1 cellular context compared by ENCODE assay signal in the genomic region with DNA sequence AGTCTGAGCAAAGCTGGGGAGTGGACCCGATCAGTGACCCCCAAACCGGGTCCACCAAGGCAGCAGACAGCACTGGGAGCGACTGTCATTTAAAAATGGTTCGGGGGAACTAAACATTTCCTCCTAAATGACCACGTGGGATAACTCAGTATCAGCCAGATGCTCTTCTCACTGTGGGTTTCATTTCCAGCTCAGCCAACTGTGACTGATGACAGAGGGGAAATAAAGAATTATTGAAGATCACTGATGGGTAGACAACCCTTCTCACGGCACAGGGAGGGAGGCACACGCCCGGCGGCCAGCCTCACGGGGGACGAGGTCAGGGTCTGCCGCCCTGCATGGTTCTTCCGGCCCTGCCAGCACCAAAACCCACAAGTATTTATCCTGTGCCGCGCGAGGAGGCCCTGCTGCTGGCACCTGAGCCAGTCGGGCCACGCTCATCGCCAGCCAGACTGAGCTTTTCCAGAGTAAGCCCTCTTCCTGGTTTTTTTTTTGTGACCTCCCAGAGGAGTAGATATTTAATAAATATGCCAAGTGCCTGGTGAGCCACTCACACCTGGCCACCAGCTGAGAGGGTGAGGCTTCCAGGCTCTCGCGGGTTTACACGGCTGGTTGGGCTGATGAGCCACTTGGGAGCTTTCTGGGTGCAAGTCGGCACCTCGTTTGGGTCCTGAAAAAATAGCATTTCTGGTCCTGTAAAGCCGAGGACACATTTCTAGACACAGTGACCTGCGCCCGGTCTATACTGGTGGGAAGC.
A peak's percentile ranks its signal among the peaks of the same experiment; 100 is the strongest.
TF ChIP-seq lines count a peak whose summit lies in the region.

No MANE protein-coding gene starts in this region.

TF ChIP-seq in GM12878, 131 proteins besides CTCF, POLR2A, EP300 and RAD21 (continued from another document and continues in another):
- TF ChIP-seq, protein P1, sequence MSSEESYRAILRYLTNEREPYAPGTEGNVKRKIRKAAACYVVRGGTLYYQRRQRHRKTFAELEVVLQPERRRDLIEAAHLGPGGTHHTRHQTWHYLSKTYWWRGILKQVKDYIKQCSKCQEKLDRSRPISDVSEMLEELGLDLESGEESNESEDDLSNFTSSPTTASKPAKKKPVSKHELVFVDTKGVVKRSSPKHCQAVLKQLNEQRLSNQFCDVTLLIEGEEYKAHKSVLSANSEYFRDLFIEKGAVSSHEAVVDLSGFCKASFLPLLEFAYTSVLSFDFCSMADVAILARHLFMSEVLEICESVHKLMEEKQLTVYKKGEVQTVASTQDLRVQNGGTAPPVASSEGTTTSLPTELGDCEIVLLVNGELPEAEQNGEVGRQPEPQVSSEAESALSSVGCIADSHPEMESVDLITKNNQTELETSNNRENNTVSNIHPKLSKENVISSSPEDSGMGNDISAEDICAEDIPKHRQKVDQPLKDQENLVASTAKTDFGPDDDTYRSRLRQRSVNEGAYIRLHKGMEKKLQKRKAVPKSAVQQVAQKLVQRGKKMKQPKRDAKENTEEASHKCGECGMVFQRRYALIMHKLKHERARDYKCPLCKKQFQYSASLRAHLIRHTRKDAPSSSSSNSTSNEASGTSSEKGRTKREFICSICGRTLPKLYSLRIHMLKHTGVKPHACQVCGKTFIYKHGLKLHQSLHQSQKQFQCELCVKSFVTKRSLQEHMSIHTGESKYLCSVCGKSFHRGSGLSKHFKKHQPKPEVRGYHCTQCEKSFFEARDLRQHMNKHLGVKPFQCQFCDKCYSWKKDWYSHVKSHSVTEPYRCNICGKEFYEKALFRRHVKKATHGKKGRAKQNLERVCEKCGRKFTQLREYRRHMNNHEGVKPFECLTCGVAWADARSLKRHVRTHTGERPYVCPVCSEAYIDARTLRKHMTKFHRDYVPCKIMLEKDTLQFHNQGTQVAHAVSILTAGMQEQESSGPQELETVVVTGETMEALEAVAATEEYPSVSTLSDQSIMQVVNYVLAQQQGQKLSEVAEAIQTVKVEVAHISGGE (CRISPR knock-in tag; IDR thresholded peaks at IDR 0.05) = no peak
- TF ChIP-seq CHD1 (IDR thresholded peaks at IDR 0.05; ENCODE audit: low read depth, low read length) = no peak
- TF ChIP-seq, protein P2, sequence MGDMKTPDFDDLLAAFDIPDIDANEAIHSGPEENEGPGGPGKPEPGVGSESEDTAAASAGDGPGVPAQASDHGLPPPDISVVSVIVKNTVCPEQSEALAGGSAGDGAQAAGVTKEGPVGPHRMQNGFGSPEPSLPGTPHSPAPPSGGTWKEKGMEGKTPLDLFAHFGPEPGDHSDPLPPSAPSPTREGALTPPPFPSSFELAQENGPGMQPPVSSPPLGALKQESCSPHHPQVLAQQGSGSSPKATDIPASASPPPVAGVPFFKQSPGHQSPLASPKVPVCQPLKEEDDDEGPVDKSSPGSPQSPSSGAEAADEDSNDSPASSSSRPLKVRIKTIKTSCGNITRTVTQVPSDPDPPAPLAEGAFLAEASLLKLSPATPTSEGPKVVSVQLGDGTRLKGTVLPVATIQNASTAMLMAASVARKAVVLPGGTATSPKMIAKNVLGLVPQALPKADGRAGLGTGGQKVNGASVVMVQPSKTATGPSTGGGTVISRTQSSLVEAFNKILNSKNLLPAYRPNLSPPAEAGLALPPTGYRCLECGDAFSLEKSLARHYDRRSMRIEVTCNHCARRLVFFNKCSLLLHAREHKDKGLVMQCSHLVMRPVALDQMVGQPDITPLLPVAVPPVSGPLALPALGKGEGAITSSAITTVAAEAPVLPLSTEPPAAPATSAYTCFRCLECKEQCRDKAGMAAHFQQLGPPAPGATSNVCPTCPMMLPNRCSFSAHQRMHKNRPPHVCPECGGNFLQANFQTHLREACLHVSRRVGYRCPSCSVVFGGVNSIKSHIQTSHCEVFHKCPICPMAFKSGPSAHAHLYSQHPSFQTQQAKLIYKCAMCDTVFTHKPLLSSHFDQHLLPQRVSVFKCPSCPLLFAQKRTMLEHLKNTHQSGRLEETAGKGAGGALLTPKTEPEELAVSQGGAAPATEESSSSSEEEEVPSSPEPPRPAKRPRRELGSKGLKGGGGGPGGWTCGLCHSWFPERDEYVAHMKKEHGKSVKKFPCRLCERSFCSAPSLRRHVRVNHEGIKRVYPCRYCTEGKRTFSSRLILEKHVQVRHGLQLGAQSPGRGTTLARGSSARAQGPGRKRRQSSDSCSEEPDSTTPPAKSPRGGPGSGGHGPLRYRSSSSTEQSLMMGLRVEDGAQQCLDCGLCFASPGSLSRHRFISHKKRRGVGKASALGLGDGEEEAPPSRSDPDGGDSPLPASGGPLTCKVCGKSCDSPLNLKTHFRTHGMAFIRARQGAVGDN (IDR thresholded peaks at IDR 0.05) = peak; percentile 46
- no peak for TF ChIP-seq TARDBP (IDR thresholded peaks at IDR 0.05; ENCODE audit: borderline replicate concordance)
- no peak; the same call in 1 of the 2 replicates for TF ChIP-seq POLR2AphosphoS5 (IDR thresholded peaks at IDR 0.05; ENCODE audit: low read length)
- TF ChIP-seq, protein P3, sequence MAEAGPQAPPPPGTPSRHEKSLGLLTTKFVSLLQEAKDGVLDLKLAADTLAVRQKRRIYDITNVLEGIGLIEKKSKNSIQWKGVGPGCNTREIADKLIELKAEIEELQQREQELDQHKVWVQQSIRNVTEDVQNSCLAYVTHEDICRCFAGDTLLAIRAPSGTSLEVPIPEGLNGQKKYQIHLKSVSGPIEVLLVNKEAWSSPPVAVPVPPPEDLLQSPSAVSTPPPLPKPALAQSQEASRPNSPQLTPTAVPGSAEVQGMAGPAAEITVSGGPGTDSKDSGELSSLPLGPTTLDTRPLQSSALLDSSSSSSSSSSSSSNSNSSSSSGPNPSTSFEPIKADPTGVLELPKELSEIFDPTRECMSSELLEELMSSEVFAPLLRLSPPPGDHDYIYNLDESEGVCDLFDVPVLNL (IDR thresholded peaks at IDR 0.05; ENCODE audit: low read depth, low read length) = no peak
- no peak for TF ChIP-seq ZNF384 (IDR thresholded peaks at IDR 0.05; ENCODE audit: borderline replicate concordance, low read depth, low read length)
- TF ChIP-seq SMC3 (IDR thresholded peaks at IDR 0.05; ENCODE audit: borderline replicate concordance, low read length) = no peak
- TF ChIP-seq, protein P4, sequence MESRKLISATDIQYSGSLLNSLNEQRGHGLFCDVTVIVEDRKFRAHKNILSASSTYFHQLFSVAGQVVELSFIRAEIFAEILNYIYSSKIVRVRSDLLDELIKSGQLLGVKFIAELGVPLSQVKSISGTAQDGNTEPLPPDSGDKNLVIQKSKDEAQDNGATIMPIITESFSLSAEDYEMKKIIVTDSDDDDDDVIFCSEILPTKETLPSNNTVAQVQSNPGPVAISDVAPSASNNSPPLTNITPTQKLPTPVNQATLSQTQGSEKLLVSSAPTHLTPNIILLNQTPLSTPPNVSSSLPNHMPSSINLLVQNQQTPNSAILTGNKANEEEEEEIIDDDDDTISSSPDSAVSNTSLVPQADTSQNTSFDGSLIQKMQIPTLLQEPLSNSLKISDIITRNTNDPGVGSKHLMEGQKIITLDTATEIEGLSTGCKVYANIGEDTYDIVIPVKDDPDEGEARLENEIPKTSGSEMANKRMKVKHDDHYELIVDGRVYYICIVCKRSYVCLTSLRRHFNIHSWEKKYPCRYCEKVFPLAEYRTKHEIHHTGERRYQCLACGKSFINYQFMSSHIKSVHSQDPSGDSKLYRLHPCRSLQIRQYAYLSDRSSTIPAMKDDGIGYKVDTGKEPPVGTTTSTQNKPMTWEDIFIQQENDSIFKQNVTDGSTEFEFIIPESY (IDR thresholded peaks at IDR 0.05) = no peak
- TF ChIP-seq CREB1 (IDR thresholded peaks at IDR 0.05; ENCODE audit: low read depth) = no peak
- TF ChIP-seq, protein P5, sequence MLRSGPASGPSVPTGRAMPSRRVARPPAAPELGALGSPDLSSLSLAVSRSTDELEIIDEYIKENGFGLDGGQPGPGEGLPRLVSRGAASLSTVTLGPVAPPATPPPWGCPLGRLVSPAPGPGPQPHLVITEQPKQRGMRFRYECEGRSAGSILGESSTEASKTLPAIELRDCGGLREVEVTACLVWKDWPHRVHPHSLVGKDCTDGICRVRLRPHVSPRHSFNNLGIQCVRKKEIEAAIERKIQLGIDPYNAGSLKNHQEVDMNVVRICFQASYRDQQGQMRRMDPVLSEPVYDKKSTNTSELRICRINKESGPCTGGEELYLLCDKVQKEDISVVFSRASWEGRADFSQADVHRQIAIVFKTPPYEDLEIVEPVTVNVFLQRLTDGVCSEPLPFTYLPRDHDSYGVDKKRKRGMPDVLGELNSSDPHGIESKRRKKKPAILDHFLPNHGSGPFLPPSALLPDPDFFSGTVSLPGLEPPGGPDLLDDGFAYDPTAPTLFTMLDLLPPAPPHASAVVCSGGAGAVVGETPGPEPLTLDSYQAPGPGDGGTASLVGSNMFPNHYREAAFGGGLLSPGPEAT (IDR thresholded peaks at IDR 0.05; ENCODE audit: low read depth) = no peak
- TF ChIP-seq MTA3 (IDR thresholded peaks at IDR 0.05; ENCODE audit: borderline replicate concordance, low read length) = no peak
- TF ChIP-seq SPI1 (IDR thresholded peaks at IDR 0.05; ENCODE audit: borderline replicate concordance, insufficient read depth, low read depth, low read length) = no peak
- TF ChIP-seq, protein P6, sequence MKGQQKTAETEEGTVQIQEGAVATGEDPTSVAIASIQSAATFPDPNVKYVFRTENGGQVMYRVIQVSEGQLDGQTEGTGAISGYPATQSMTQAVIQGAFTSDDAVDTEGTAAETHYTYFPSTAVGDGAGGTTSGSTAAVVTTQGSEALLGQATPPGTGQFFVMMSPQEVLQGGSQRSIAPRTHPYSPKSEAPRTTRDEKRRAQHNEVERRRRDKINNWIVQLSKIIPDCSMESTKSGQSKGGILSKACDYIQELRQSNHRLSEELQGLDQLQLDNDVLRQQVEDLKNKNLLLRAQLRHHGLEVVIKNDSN (IDR thresholded peaks at IDR 0.05; ENCODE audit: borderline replicate concordance, extremely low read length, insufficient read depth, low read depth, low read length) = peak; percentile 31
- TF ChIP-seq DPF2 (IDR thresholded peaks at IDR 0.05) = no peak
- no peak for TF ChIP-seq MEF2B (IDR thresholded peaks at IDR 0.05; ENCODE audit: partially characterized antibody, poor library complexity, severe bottlenecking)
- TF ChIP-seq RAD51 (IDR thresholded peaks at IDR 0.05) = peak; percentile 78
- TF ChIP-seq, protein P7, sequence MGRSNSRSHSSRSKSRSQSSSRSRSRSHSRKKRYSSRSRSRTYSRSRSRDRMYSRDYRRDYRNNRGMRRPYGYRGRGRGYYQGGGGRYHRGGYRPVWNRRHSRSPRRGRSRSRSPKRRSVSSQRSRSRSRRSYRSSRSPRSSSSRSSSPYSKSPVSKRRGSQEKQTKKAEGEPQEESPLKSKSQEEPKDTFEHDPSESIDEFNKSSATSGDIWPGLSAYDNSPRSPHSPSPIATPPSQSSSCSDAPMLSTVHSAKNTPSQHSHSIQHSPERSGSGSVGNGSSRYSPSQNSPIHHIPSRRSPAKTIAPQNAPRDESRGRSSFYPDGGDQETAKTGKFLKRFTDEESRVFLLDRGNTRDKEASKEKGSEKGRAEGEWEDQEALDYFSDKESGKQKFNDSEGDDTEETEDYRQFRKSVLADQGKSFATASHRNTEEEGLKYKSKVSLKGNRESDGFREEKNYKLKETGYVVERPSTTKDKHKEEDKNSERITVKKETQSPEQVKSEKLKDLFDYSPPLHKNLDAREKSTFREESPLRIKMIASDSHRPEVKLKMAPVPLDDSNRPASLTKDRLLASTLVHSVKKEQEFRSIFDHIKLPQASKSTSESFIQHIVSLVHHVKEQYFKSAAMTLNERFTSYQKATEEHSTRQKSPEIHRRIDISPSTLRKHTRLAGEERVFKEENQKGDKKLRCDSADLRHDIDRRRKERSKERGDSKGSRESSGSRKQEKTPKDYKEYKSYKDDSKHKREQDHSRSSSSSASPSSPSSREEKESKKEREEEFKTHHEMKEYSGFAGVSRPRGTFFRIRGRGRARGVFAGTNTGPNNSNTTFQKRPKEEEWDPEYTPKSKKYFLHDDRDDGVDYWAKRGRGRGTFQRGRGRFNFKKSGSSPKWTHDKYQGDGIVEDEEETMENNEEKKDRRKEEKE (IDR thresholded peaks at IDR 0.05) = no peak
- TF ChIP-seq EGR1 (IDR thresholded peaks at IDR 0.05; ENCODE audit: borderline replicate concordance in 1 of 2, low read depth in 2 of 2, low read length in 2 of 2) = no peak
- TF ChIP-seq, protein P8, sequence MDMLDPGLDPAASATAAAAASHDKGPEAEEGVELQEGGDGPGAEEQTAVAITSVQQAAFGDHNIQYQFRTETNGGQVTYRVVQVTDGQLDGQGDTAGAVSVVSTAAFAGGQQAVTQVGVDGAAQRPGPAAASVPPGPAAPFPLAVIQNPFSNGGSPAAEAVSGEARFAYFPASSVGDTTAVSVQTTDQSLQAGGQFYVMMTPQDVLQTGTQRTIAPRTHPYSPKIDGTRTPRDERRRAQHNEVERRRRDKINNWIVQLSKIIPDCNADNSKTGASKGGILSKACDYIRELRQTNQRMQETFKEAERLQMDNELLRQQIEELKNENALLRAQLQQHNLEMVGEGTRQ (IDR thresholded peaks at IDR 0.05; ENCODE audit: borderline replicate concordance, low read depth, low read length) = peak; percentile 6; the same call in 1 of the 2 replicates
- no peak for TF ChIP-seq SIX5 (IDR thresholded peaks at IDR 0.05; ENCODE audit: low read depth, low read length, severe bottlenecking)
- TF ChIP-seq RBBP5 (conservative IDR thresholded peaks at IDR 0.05) = no peak
- TF ChIP-seq CEBPB (IDR thresholded peaks at IDR 0.05; ENCODE audit: borderline replicate concordance in 1 of 2, low read depth in 2 of 2, low read length in 2 of 2) = no peak
- TF ChIP-seq, protein P9, sequence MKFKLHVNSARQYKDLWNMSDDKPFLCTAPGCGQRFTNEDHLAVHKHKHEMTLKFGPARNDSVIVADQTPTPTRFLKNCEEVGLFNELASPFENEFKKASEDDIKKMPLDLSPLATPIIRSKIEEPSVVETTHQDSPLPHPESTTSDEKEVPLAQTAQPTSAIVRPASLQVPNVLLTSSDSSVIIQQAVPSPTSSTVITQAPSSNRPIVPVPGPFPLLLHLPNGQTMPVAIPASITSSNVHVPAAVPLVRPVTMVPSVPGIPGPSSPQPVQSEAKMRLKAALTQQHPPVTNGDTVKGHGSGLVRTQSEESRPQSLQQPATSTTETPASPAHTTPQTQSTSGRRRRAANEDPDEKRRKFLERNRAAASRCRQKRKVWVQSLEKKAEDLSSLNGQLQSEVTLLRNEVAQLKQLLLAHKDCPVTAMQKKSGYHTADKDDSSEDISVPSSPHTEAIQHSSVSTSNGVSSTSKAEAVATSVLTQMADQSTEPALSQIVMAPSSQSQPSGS (IDR thresholded peaks at IDR 0.05; ENCODE audit: low read length) = no peak
- no peak for TF ChIP-seq BCL11A (IDR thresholded peaks at IDR 0.05; ENCODE audit: low read depth, low read length)
- no peak for TF ChIP-seq TBL1XR1 (IDR thresholded peaks at IDR 0.05; ENCODE audit: low read depth, low read length)
- peak; percentile 40; the same call in 1 of the 2 replicates for TF ChIP-seq MXI1 (IDR thresholded peaks at IDR 0.05; ENCODE audit: low read depth, low read length)
- 0 out of 2 replicates have a peak, but pooled peaks have one; percentile 3 for TF ChIP-seq TCF3 (IDR thresholded peaks at IDR 0.05; ENCODE audit: borderline replicate concordance, insufficient read depth, low read depth, low read length)
- TF ChIP-seq JUND (IDR thresholded peaks at IDR 0.05; ENCODE audit: low read depth, low read length) = no peak
- no peak for TF ChIP-seq FOXK2 (IDR thresholded peaks at IDR 0.05)
